21 cellular contexts compared by ENCODE assay signal in the genomic region with DNA sequence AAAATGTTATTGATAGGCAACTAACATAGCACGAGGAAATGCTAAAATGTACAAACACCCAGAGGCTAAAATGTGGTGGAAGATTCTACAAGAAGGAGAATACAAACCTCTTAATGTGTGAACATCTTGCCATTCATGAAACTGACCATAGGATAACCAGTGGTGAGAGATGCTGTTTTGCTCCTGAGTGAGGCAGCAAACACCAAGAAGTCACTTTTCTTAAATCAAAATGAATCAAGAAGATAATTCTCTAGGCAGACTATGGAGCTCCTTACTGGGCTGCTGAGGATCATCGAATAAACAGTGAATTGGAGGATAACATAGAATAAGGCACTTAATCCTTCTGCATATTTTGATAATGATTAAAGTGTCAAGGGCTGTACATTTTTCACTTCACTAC.
DNase-seq lines count a peak whose midpoint lies in the region; ATAC-seq, FAIRE-seq and TF ChIP-seq lines count a peak whose summit lies in the region.
"Had no signal": no experiment of that assay in that cellular context is flagged by ENCODE, and none has a peak within 500 bp of the region (broad histone marks: within the 10 kb centered on the region; RNA-seq: fewer than 3 reads in every experiment).

No MANE protein-coding gene starts in this region.

- H3K36me3 ChIP-seq in OCI-LY3 (replicated peaks; ENCODE audit: low read depth, low read length) (no peaks in the 10 kb centered on the region), H1 (ENCODE audit: control insufficient read depth in 2 of 4, insufficient read depth in 4 of 4, low read length in 3 of 4) (no peaks in the 10 kb centered on the region), neural cell (ENCODE audit: insufficient read depth, low read length) (no peaks in the 10 kb centered on the region)
- H3K36me3 ChIP-seq: BLaER1 treated with 17β-estradiol and CSF1 and Interleukin-3, amounts not matched to agents 10 nM and 100 nM; upper lobe of left lung had no signal

- TF ChIP-seq RAD21 in H1 (IDR thresholded peaks at IDR 0.05 in 1 of 2, conservative IDR thresholded peaks at IDR 0.05 in 1 of 2; ENCODE audit: low read depth in 2 of 2, low read length in 2 of 2) (peak; percentile 49), neural cell (conservative IDR thresholded peaks at IDR 0.05) (peak; percentile 62)

- H4K20me1 ChIP-seq in OCI-LY3 (ENCODE audit: insufficient read depth, low read length) (no peaks in the 10 kb centered on the region), H1 (replicated peaks in 1 of 2; ENCODE audit: control insufficient read depth in 1 of 2, insufficient read depth in 2 of 2, low read length in 2 of 2) (no peaks in the 10 kb centered on the region), neural cell (ENCODE audit: insufficient read depth) (no peaks in the 10 kb centered on the region)
- H4K20me1 ChIP-seq: BLaER1 treated with 17β-estradiol and CSF1 and Interleukin-3, amounts not matched to agents 10 nM and 100 nM had no signal

- POLR2A ChIA-PET in H1 (lab: Charles Lee; ENCODE audit: partially characterized antibody), result no interaction called here

- ATAC-seq in GM19023 (IDR thresholded peaks at IDR 0.05; ENCODE audit: unreplicated experiment), result no peak
- ATAC-seq: HCT116; natural killer cell treated with Interleukin-12 subunit alpha and Interleukin-12 subunit beta and Interleukin-15 and Interleukin-18, amount 100 ng/mL, for 72 hours; sciatic nerve had no signal

- TF ChIP-seq EP300 in H1 (IDR thresholded peaks at IDR 0.05; ENCODE audit: borderline replicate concordance in 1 of 2, low read depth in 2 of 2, low read length in 2 of 2), result no peak
- TF ChIP-seq EP300 in neural cell (conservative IDR thresholded peaks at IDR 0.05; ENCODE audit: poor library complexity, severe bottlenecking), result no peak

- H4K8ac ChIP-seq in H1 (ENCODE audit: extremely low read depth, insufficient read depth, low read length), result no peak overlapping the region

- no peak overlapping the region for H3K23ac ChIP-seq in H1 (ENCODE audit: insufficient read length)

- no peak overlapping the region for H4K5ac ChIP-seq in H1 (ENCODE audit: insufficient read length, low read depth, low read length)

- H3K23me2 ChIP-seq in H1 (ENCODE audit: low read depth, low read length), result no peaks in the 10 kb centered on the region

- no peaks in the 10 kb centered on the region for H3K9me2 ChIP-seq in neural cell (ENCODE audit: insufficient read depth, low read length)

- CTCF ChIA-PET in H1 (lab: Charles Lee; ENCODE audit: partially characterized antibody), result interaction anchor here (1.0 kb wide), 1 partner anchor 1961 kb away, joined by 3 read pairs; no protein-coding TSS in a partner anchor

- H2AFZ ChIP-seq in OCI-LY3 (ENCODE audit: low read depth, low read length) (no peak overlapping the region), H1 (ENCODE audit: low read length) (0 out of 2 replicates have a peak overlapping the region, but pooled peaks have one; percentile 5), neural cell (ENCODE audit: low read depth, low read length) (no peak overlapping the region)

- 88% methylated on average over 2 of the region's 2 CpGs; no CpG with 5 or more reads in 1 of the 2 experiments for WGBS in H1 (ENCODE audit: extremely low coverage in 1 of 2, insufficient coverage in 1 of 2, insufficient read length in 1 of 2, insufficient replicate concordance in 2 of 2, low coverage in 1 of 2, low lambda C conversion rate in 2 of 2, missing lambda C conversion rate in 1 of 2), 2 experiments

- H3K79me2 ChIP-seq in OCI-LY3 (ENCODE audit: low read length) (no peaks in the 10 kb centered on the region), H1 (ENCODE audit: control insufficient read depth in 1 of 2, insufficient read depth in 2 of 2, low read length in 2 of 2) (no peaks in the 10 kb centered on the region), neural cell (replicated peaks; ENCODE audit: insufficient read depth, low read length) (no peaks in the 10 kb centered on the region)

- no peak overlapping the region for H2BK12ac ChIP-seq in H1 (ENCODE audit: low read depth, low read length)

- no peaks in the 10 kb centered on the region for H3K4me1 ChIP-seq in OCI-LY3 (ENCODE audit: low read length)
- H3K4me1 ChIP-seq in H1 (replicated peaks in 1 of 4; ENCODE audit: control insufficient read depth in 3 of 4, insufficient read depth in 4 of 4, low read length in 3 of 4), result no peaks in the 10 kb centered on the region
- H3K4me1 ChIP-seq: BLaER1 treated with 17β-estradiol and CSF1 and Interleukin-3, amounts not matched to agents 10 nM and 100 nM; upper lobe of left lung had no signal

- H3K9me3 ChIP-seq in OCI-LY3 (ENCODE audit: insufficient read depth, low read length) (no peaks in the 10 kb centered on the region), H1 (ENCODE audit: insufficient read depth in 2 of 2, low read depth in 1 of 2, low read length in 1 of 2) (no peaks in the 10 kb centered on the region), neural cell (ENCODE audit: low read length) (no peaks in the 10 kb centered on the region)
- H3K9me3 ChIP-seq: BLaER1 treated with 17β-estradiol and CSF1 and Interleukin-3, amounts not matched to agents 10 nM and 100 nM; upper lobe of left lung had no signal

- no peak overlapping the region for H3K4me2 ChIP-seq in OCI-LY3 (ENCODE audit: low read length)
- H3K4me2 ChIP-seq in H1 (ENCODE audit: insufficient read depth in 1 of 2, low read depth in 2 of 2, low read length in 2 of 2), result no peak overlapping the region
- H3K4me2 ChIP-seq in neural cell (ENCODE audit: low read length), result no peak overlapping the region
- H3K4me2 ChIP-seq: BLaER1 treated with 17β-estradiol and CSF1 and Interleukin-3, amounts not matched to agents 10 nM and 100 nM had no signal

- H3K27ac ChIP-seq in OCI-LY3 (ENCODE audit: low read length), result no peak overlapping the region
- H3K27ac ChIP-seq in H1 (ENCODE audit: low read depth, low read length), result no peak overlapping the region
- H3K27ac ChIP-seq in neural cell (ENCODE audit: low read length), result no peak overlapping the region
- H3K27ac ChIP-seq: BLaER1 treated with 17β-estradiol and CSF1 and Interleukin-3, amounts not matched to agents 10 nM and 100 nM; upper lobe of left lung had no signal

- no peaks in the 10 kb centered on the region for H3F3A ChIP-seq in neural cell (ENCODE audit: insufficient read depth, low read length, poor library complexity, severe bottlenecking)

- TF ChIP-seq CTCF in OCI-LY3 (IDR thresholded peaks at IDR 0.05; ENCODE audit: low read depth, low read length), result peak; percentile 36
- TF ChIP-seq CTCF in H1 (IDR thresholded peaks at IDR 0.05; ENCODE audit: control extremely low read depth in 1 of 3, insufficient read depth in 1 of 3, low read depth in 1 of 3, low read length in 3 of 3), result peak in 1 of 3 experiments; percentile 31; a peak in 1 of 4 replicates
- TF ChIP-seq CTCF in neural cell (IDR thresholded peaks at IDR 0.05; ENCODE audit: poor library complexity, severe bottlenecking), result peak; percentile 49

- no peak for TF ChIP-seq POLR2A in H1 (IDR thresholded peaks at IDR 0.05; ENCODE audit: control extremely low read depth in 1 of 2, low read depth in 2 of 2, low read length in 2 of 2)

- H4K91ac ChIP-seq in H1 (replicated peaks; ENCODE audit: insufficient read length, low read length), result no peak overlapping the region

- H3K9ac ChIP-seq in OCI-LY3 (ENCODE audit: low read length) (no peak overlapping the region), H1 (replicated peaks in 1 of 4; ENCODE audit: extremely low read depth in 1 of 4, low read depth in 3 of 4, low read length in 3 of 4) (no peak overlapping the region), neural cell (ENCODE audit: low read length) (no peak overlapping the region)
- H3K9ac ChIP-seq: BLaER1 treated with 17β-estradiol and CSF1 and Interleukin-3, amounts not matched to agents 10 nM and 100 nM had no signal

- no peak overlapping the region for H3K4ac ChIP-seq in H1 (replicated peaks; ENCODE audit: insufficient read length, low read depth, low read length)

- H2BK15ac ChIP-seq in H1 (ENCODE audit: low read length), result no peak overlapping the region

- H3K27me3 ChIP-seq in OCI-LY3 (ENCODE audit: low read depth, low read length) (no peaks in the 10 kb centered on the region), H1 (replicated peaks in 1 of 4; ENCODE audit: control insufficient read depth in 3 of 4, extremely low read depth in 1 of 4, insufficient read depth in 3 of 4, low read length in 3 of 4) (no peaks in the 10 kb centered on the region), neural cell (ENCODE audit: insufficient read depth, low read depth, low read length) (no peaks in the 10 kb centered on the region)
- H3K27me3 ChIP-seq: BLaER1 treated with 17β-estradiol and CSF1 and Interleukin-3, amounts not matched to agents 10 nM and 100 nM; upper lobe of left lung had no signal

- H3K4me3 ChIP-seq in OCI-LY3 (ENCODE audit: low read length), result no peak overlapping the region
- H3K4me3 ChIP-seq in H1 (ENCODE audit: extremely low read depth in 1 of 4, insufficient read depth in 2 of 4, low read depth in 3 of 4, low read length in 4 of 4), result no peak overlapping the region
- no peak overlapping the region for H3K4me3 ChIP-seq in neural cell (ENCODE audit: low read length)
- H3K4me3 ChIP-seq: BLaER1 treated with 17β-estradiol and CSF1 and Interleukin-3, amounts not matched to agents 10 nM and 100 nM; upper lobe of left lung had no signal

- H3K79me1 ChIP-seq in H1 (ENCODE audit: low read depth, low read length), result no peaks in the 10 kb centered on the region

- H3K18ac ChIP-seq in H1 (ENCODE audit: extremely low read depth, low read length), result no peak overlapping the region

- H3K14ac ChIP-seq in H1 (ENCODE audit: insufficient read length), result no peak overlapping the region

- no peak overlapping the region for H3K56ac ChIP-seq in H1 (replicated peaks; ENCODE audit: insufficient read length, low read depth, low read length)

- H2BK20ac ChIP-seq in H1 (ENCODE audit: low read length), result no peak overlapping the region

- H2AK5ac ChIP-seq in H1 (ENCODE audit: low read depth, low read length), result no peak overlapping the region

- H2BK120ac ChIP-seq in H1 (replicated peaks; ENCODE audit: low read depth, low read length), result no peak overlapping the region

- DNase-seq in ELR (ENCODE audit: low read depth) (peak; percentile 21), H1 (ENCODE audit: low read depth in 1 of 2, low spot score in 2 of 2) (no peak), amygdala (lab: John Stamatoyannopoulos, UW) (no peak), NCI-H1105 (lab: John Stamatoyannopoulos, UW) (no peak), SK-N-DZ (ENCODE audit: low spot score) (no peak)
- DNase-seq: activated CD4-positive, alpha-beta T cell treated with anti-CD3 and anti-CD28 coated beads, Interleukin-2, amount 50 U/mL, for 1 hour; activated naive CD4-positive, alpha-beta T cell treated with anti-CD3 and anti-CD28 coated beads, Interleukin-2, amount 50 U/mL, for 16 hours; aorta; cerebellar nuclear complex; effector memory CD4-positive, alpha-beta T cell; NCI-H524 treated with DMSO at 0.1 percent for 48 hours; SHP77 treated with DMSO at 0.1 percent for 48 hours; stimulated activated CD8-positive, alpha-beta memory T cell treated with anti-CD3 and anti-CD28 coated beads, Interleukin-4, amount 100 ng/mL, for 48 hours; upper lobe of left lung had no signal

- no peak overlapping the region for H2BK5ac ChIP-seq in H1 (ENCODE audit: low read depth, low read length)

- FAIRE-seq in H1 (lab: Jason Lieb, UNC), result no peak

TF ChIP-seq in H1, 55 proteins besides CTCF, POLR2A, EP300 and RAD21 (continues in another document):
- TF ChIP-seq SUZ12 (IDR thresholded peaks at IDR 0.05; ENCODE audit: low read length), result no peak

TF ChIP-seq in neural cell, 6 proteins besides CTCF, POLR2A, EP300 and RAD21 (continues in another document):
- peak; percentile 48 for TF ChIP-seq SMC3 (conservative IDR thresholded peaks at IDR 0.05; ENCODE audit: poor library complexity)
